In the genomic region with DNA sequence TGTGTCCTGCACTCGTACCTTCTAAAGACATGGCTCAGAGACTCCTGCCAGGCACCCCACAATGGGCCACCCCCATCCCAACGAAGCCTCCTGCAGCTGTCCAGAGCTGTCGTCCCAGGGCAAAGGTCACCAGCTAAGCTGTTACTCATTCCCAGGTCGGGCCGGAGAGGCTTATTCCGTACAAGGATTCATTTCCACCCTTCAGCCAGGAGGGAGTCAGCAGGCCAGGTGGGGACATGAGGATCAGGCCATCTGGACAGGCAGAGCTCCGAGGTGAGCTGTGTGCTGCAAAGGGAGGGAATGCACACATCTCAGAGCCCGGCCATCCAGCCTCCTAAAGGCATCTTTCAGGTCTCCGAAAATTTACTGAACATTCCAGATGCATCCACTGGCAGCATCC, we compare ENCODE assay signal across 27 cellular contexts.
DNase-seq lines count a peak whose midpoint lies in the region; ATAC-seq, FAIRE-seq and TF ChIP-seq lines count a peak whose summit lies in the region.
"Had no signal": no experiment of that assay in that cellular context is flagged by ENCODE, and none has a peak within 500 bp of the region (broad histone marks: within the 10 kb centered on the region; RNA-seq: fewer than 3 reads in every experiment).

No MANE protein-coding gene starts in this region.

- in situ Hi-C loops in gastrocnemius medialis (cut with MboI; ENCODE audit: low sequenced_read_pairs in 4 of 4) = no loop called here

- FAIRE-seq in H54 (lab: Jason Lieb, UNC) = no peak
- FAIRE-seq: colon had no signal

- H3K36me3 ChIP-seq in gastrocnemius medialis = no peaks in the 10 kb centered on the region
- no peaks in the 10 kb centered on the region for H3K36me3 ChIP-seq in MG63
- H3K36me3 ChIP-seq: brain microvascular endothelial cell, suprapubic skin had no signal

- peak overlapping the region in 1 of 4 donors; percentile 14 for H3K27ac ChIP-seq in gastrocnemius medialis
- H3K27ac ChIP-seq: brain microvascular endothelial cell, C4-2B, skin epidermis, suprapubic skin had no signal

- DNase-seq in HT-29 (ENCODE audit: low spot score) (peak; percentile 18), cerebellar cortex (ENCODE audit: low spot score) (peak; percentile 92), left kidney (ENCODE audit: low read depth, low spot score) (peak; percentile 85), gastrocnemius medialis (peak in 1 of 2 donors; percentile 33), H54 (ENCODE audit: insufficient read length, low spot score) (no peak), SK-N-DZ (ENCODE audit: low spot score) (no peak), MG63 (no peak), NCI-H2171 treated with DMSO at 0.1 percent for 48 hours (lab: John Stamatoyannopoulos, UW) (no peak)
- DNase-seq: activated CD8-positive, alpha-beta T cell treated with anti-CD3 and anti-CD28 coated beads for 36 hours; amniotic stem cell; brain microvascular endothelial cell; effector CD8-positive, alpha-beta T cell; GOT3; KG1; MM.1S; natural killer cell; NCI-H1105 treated with DMSO at 0.1 percent for 48 hours; NCI-H1930; NCI-H69; Right ventricle myocardium superior; stimulated activated naive CD4-positive, alpha-beta T cell had no signal

- TF ChIP-seq POLR2A in gastrocnemius medialis (IDR thresholded peaks at IDR 0.05) = no peak
- no peak for TF ChIP-seq POLR2A in H54 (IDR thresholded peaks at IDR 0.05; ENCODE audit: low read depth, low read length)

- peak; percentile 15 to 38 for ATAC-seq in gastrocnemius medialis
- ATAC-seq: activated CD8-positive, alpha-beta T cell treated with anti-CD3 and anti-CD28 coated beads for 36 hours; activated T-helper 17 cell treated with anti-CD3 and anti-CD28 coated beads, Interleukin-2, amount 50 U/mL, for 72 hours; natural killer cell; Panc1 had no signal

- H3K9me3 ChIP-seq in gastrocnemius medialis (no peaks in the 10 kb centered on the region), MG63 (no peaks in the 10 kb centered on the region)
- H3K9me3 ChIP-seq: suprapubic skin had no signal

- H3K4me1 ChIP-seq in gastrocnemius medialis = peaks cover 36 to 38% of the 10 kb centered on the region in 2 donors

- TF ChIP-seq CTCF in gastrocnemius medialis (IDR thresholded peaks at IDR 0.05 in 4 of 5, conservative IDR thresholded peaks at IDR 0.05 in 1 of 5) = no peak

- no peaks in the 10 kb centered on the region for H3K27me3 ChIP-seq in gastrocnemius medialis
- H3K27me3 ChIP-seq in MG63 = no peaks in the 10 kb centered on the region
- H3K27me3 ChIP-seq: brain microvascular endothelial cell, suprapubic skin had no signal

- intact Hi-C loops in gastrocnemius medialis (cut with DNase I; ENCODE audit: low total_unique reads) = loop anchor here (10.0 kb wide), 1 partner anchor 211 kb away; a partner anchor contains a TSS

- H3K4me3 ChIP-seq in gastrocnemius medialis (no peak overlapping the region), MG63 (no peak overlapping the region)
- H3K4me3 ChIP-seq: skin epidermis, suprapubic skin had no signal

Comparison
In these comparisons a context has a peak if more than half of its experiments do, and no peak if none do; other contexts are left out.
1. DNase-seq: peak in HT-29 (single experiment), cerebellar cortex (single experiment) and left kidney (single experiment); none in H54 (single experiment), SK-N-DZ (single experiment), MG63 (single experiment) and NCI-H2171 treated with DMSO at 0.1 percent for 48 hours (single experiment).